Comparison of ENCODE assay signal across 10 cellular contexts in genomic region chr2:47373747-47374146, GRCh38. TPM values are rescaled to one million over a fixed set of nuclear protein-coding genes. Genes with fewer than 3 reads are reported as not detected.
A peak's percentile ranks its signal among the peaks of the same experiment; 100 is the strongest.
DNase-seq lines count a peak whose midpoint lies in the region; ATAC-seq and TF ChIP-seq lines count a peak whose summit lies in the region.
"Had no signal": no experiment of that assay in that cellular context is flagged by ENCODE, and none has a peak within 500 bp of the region (broad histone marks: within the 10 kb centered on the region; RNA-seq: fewer than 3 reads in every experiment).

No MANE protein-coding gene starts in this region.

- intact Hi-C loops in uterus (cut with DNase I; ENCODE audit: low total_unique reads), result no loop called here

- no peak overlapping the region for H3K4me3 Mint-ChIP-seq in GM23338

- peaks cover 20% of the 10 kb centered on the region for H3K27me3 Mint-ChIP-seq in GM23338 (ENCODE audit: insufficient read depth, low read depth, poor library complexity)

- H3K4me3 ChIP-seq in GM23338, result no peak overlapping the region
- no peak overlapping the region for H3K4me3 ChIP-seq in epithelial cell of esophagus (ENCODE audit: low read length)
- no peak overlapping the region for H3K4me3 ChIP-seq in uterus
- H3K4me3 ChIP-seq: SJCRH30 had no signal

- H3K36me3 ChIP-seq in GM23338 (ENCODE audit: insufficient read depth) (peaks cover 54% of the 10 kb centered on the region), uterus (no peaks in the 10 kb centered on the region)
- H3K36me3 ChIP-seq: SJCRH30 had no signal

- H3F3A ChIP-seq in GM23338 (replicated peaks; ENCODE audit: low read depth), result peaks cover 11% of the 10 kb centered on the region; the same call in 1 of the 2 replicates

- no peaks in the 10 kb centered on the region for H3K9me2 ChIP-seq in GM23338 (ENCODE audit: insufficient read depth)

- DNase-seq in GM23338 (ENCODE audit: low spot score) (peak; percentile 56), NCI-H526 treated with DMSO at 0.1 percent for 48 hours (lab: John Stamatoyannopoulos, UW) (peak; percentile 16), epithelial cell of esophagus (ENCODE audit: low read depth) (peak; percentile 17), pons (ENCODE audit: low spot score) (peak; percentile 81), uterus (no peak), NOMO-1 treated with DMSO at 0.1 percent for 48 hours (lab: John Stamatoyannopoulos, UW; ENCODE audit: unreplicated experiment) (no peak)
- DNase-seq: stimulated activated CD4-positive, alpha-beta T cell treated with anti-CD3 and anti-CD28 coated beads, Interleukin-15, amount 100 ng/mL, for 24 hours had no signal

- no peak overlapping the region for H3K4me2 ChIP-seq in GM23338

- H2AFZ ChIP-seq in GM23338, result no peak overlapping the region

- H3K36me3 Mint-ChIP-seq in GM23338 (ENCODE audit: low read depth), result peaks cover 84% of the 10 kb centered on the region

- H3K27me3 ChIP-seq in GM23338 (ENCODE audit: insufficient read depth), result no peaks in the 10 kb centered on the region
- H3K27me3 ChIP-seq in uterus, result peaks cover 0 to 15% of the 10 kb centered on the region in 2 donors
- H3K27me3 ChIP-seq: SJCRH30 had no signal

- no peak overlapping the region for H3K27ac Mint-ChIP-seq in GM23338

- TF ChIP-seq POLR2A in uterus (IDR thresholded peaks at IDR 0.05), result no peak

- H3K27ac ChIP-seq in GM23338 (ENCODE audit: low read depth) (no peak overlapping the region), uterus (no peak overlapping the region)
- H3K27ac ChIP-seq: SJCRH30 had no signal

- H4K20me1 ChIP-seq in GM23338 (replicated peaks; ENCODE audit: insufficient read depth), result peaks cover 48% of the 10 kb centered on the region

- H3K4me1 ChIP-seq in GM23338 (ENCODE audit: insufficient read depth) (peaks cover 15% of the 10 kb centered on the region), uterus (peaks cover 0 to 11% of the 10 kb centered on the region in 2 donors)
- H3K4me1 ChIP-seq: SJCRH30 had no signal

- H3K79me2 ChIP-seq in GM23338 (replicated peaks; ENCODE audit: insufficient read depth), result peaks cover 61% of the 10 kb centered on the region

- H3K9me3 ChIP-seq in uterus, result no peaks in the 10 kb centered on the region
- H3K9me3 ChIP-seq: SJCRH30 had no signal

- TF ChIP-seq CTCF in GM23338 (conservative IDR thresholded peaks at IDR 0.05; ENCODE audit: low read depth in 2 of 2) (peak; percentile 60 to 77), epithelial cell of esophagus (IDR thresholded peaks at IDR 0.05; ENCODE audit: insufficient read depth, low read depth, low read length, missing control alignments) (no peak), uterus (IDR thresholded peaks at IDR 0.05) (no peak)

- peaks cover 18% of the 10 kb centered on the region for H3K4me1 Mint-ChIP-seq in GM23338

- peaks cover 5% of the 10 kb centered on the region; the same call in 2 of the 3 replicates for H3K9me3 Mint-ChIP-seq in GM23338

- 0 out of 3 replicates have a peak, but pooled peaks have one; percentile 6 for ATAC-seq in GM23338
- ATAC-seq in GM18868 (IDR thresholded peaks at IDR 0.05; ENCODE audit: unreplicated experiment), result no peak

TF ChIP-seq in GM23338, 12 proteins besides CTCF, POLR2A, EP300 and RAD21 (continues in another document):
- TF ChIP-seq NANOG (IDR thresholded peaks at IDR 0.05; ENCODE audit: borderline replicate concordance) (no peak), CREB1 (CRISPR knock-in tag; IDR thresholded peaks at IDR 0.05; ENCODE audit: low read depth) (no peak), ETS1 (IDR thresholded peaks at IDR 0.05) (no peak), ZNF331 (CRISPR knock-in tag; IDR thresholded peaks at IDR 0.05; ENCODE audit: low read depth) (no peak), POLR2AphosphoS5 (IDR thresholded peaks at IDR 0.05; ENCODE audit: low read depth) (no peak), EZH2 (IDR thresholded peaks at IDR 0.05; ENCODE audit: low read depth, unreplicated experiment) (no peak), ZNF114 (CRISPR knock-in tag; IDR thresholded peaks at IDR 0.05) (no peak), STAT1 (IDR thresholded peaks at IDR 0.05; ENCODE audit: unreplicated experiment) (no peak), ZNF462 (CRISPR knock-in tag; IDR thresholded peaks at IDR 0.05) (no peak)

RNA-seq across cellular contexts. Expression of gene EPCAM, which starts 4.6 kb away (rescaled TPM):
- total RNA-seq in GM23338 (2014; rRNA removed; shearing (Covaris generic)), result 183 and 260 TPM in 2 replicates
- 387 and 411 TPM in 2 replicates for polyA plus RNA-seq in GM23338 (2016; fragmentation: Nextera tagmentation; extraction: Ambion mirVana)
- 10 to 100 TPM in 1 of 4 donors, 1 to 10 TPM in 1, under 1 TPM in 1, not detected in 1; 0.59 to 35.7 (median 1.0) TPM for total RNA-seq in uterus
- total RNA-seq: mononuclear cell had no signal

RNA-seq across cellular contexts. Expression of gene MSH2, which starts 29.2 kb away (rescaled TPM):
- total RNA-seq in GM23338 (2014; rRNA removed; shearing (Covaris generic)), result 249 and 261 TPM in 2 replicates
- 130 and 156 TPM in 2 replicates for polyA plus RNA-seq in GM23338 (2016; fragmentation: Nextera tagmentation; extraction: Ambion mirVana)
- 10 to 100 TPM; 13.5 to 76.7 (median 24.6) TPM for total RNA-seq in uterus

Comparison
In these comparisons a context has a peak if more than half of its experiments do, and no peak if none do; other contexts are left out.
1. DNase-seq: peak in GM23338 (single experiment), NCI-H526 treated with DMSO at 0.1 percent for 48 hours (single experiment), epithelial cell of esophagus (single experiment) and pons (single experiment); none in uterus (0 of 2) and NOMO-1 treated with DMSO at 0.1 percent for 48 hours (single experiment).
2. CTCF ChIP-seq: peak in GM23338 (2 of 2); none in epithelial cell of esophagus (single experiment) and uterus (0 of 4).